1 cellular context compared by ENCODE assay signal in the genomic region with DNA sequence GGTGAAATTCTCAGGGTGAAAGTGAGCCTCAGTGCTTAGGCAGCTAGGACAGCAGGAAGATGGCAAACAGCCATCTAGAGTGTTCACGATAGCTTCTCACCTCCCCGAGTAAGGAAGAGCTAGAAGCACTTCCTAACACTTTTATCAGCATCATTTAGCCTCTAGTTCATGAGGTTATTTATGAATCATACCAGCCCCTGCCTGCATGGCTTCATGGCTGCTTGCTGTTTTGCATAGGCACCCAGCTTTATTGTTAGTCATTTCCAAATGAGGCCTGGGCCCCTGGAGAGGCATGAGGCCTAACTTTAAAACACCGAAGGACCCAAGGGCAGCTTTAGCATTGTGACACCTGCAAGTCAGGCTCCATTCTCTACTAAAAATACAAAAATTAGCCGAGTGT.
TF ChIP-seq lines count a peak whose summit lies in the region.

No MANE protein-coding gene starts in this region.

TF ChIP-seq in WTC11, 78 proteins besides CTCF, POLR2A, EP300 and RAD21 (continued from another document):
- no peak for TF ChIP-seq ZNF281 (CRISPR knock-in tag; IDR thresholded peaks at IDR 0.05)
- no peak for TF ChIP-seq NR1H2 (CRISPR knock-in tag; IDR thresholded peaks at IDR 0.05)
- no peak for TF ChIP-seq NFATC4 (CRISPR knock-in tag; IDR thresholded peaks at IDR 0.05)
- TF ChIP-seq ZNF219 (CRISPR knock-in tag; IDR thresholded peaks at IDR 0.05; ENCODE audit: borderline replicate concordance) = no peak
- TF ChIP-seq ZNF423 (CRISPR knock-in tag; IDR thresholded peaks at IDR 0.05) = no peak
- TF ChIP-seq CREB1 (CRISPR knock-in tag; IDR thresholded peaks at IDR 0.05) = no peak
- TF ChIP-seq, protein P1, sequence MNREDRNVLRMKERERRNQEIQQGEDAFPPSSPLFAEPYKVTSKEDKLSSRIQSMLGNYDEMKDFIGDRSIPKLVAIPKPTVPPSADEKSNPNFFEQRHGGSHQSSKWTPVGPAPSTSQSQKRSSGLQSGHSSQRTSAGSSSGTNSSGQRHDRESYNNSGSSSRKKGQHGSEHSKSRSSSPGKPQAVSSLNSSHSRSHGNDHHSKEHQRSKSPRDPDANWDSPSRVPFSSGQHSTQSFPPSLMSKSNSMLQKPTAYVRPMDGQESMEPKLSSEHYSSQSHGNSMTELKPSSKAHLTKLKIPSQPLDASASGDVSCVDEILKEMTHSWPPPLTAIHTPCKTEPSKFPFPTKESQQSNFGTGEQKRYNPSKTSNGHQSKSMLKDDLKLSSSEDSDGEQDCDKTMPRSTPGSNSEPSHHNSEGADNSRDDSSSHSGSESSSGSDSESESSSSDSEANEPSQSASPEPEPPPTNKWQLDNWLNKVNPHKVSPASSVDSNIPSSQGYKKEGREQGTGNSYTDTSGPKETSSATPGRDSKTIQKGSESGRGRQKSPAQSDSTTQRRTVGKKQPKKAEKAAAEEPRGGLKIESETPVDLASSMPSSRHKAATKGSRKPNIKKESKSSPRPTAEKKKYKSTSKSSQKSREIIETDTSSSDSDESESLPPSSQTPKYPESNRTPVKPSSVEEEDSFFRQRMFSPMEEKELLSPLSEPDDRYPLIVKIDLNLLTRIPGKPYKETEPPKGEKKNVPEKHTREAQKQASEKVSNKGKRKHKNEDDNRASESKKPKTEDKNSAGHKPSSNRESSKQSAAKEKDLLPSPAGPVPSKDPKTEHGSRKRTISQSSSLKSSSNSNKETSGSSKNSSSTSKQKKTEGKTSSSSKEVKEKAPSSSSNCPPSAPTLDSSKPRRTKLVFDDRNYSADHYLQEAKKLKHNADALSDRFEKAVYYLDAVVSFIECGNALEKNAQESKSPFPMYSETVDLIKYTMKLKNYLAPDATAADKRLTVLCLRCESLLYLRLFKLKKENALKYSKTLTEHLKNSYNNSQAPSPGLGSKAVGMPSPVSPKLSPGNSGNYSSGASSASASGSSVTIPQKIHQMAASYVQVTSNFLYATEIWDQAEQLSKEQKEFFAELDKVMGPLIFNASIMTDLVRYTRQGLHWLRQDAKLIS (CRISPR knock-in tag; IDR thresholded peaks at IDR 0.05; ENCODE audit: borderline replicate concordance) = no peak
